In genomic region chr11:117229931-117230285, GRCh38 we compare ENCODE assay signal across 1 cellular context.
TF ChIP-seq lines count a peak whose summit lies in the region.

No MANE protein-coding gene starts in this region.

TF ChIP-seq in GM12878, 131 proteins besides CTCF, POLR2A, EP300 and RAD21:
- TF ChIP-seq BRCA1 (IDR thresholded peaks at IDR 0.05; ENCODE audit: low read depth, low read length) (no peak), POLR2AphosphoS5 (IDR thresholded peaks at IDR 0.05; ENCODE audit: low read length) (no peak), NBN (IDR thresholded peaks at IDR 0.05) (no peak), SPI1 (IDR thresholded peaks at IDR 0.05; ENCODE audit: borderline replicate concordance, insufficient read depth, low read depth, low read length) (no peak), JUND (IDR thresholded peaks at IDR 0.05; ENCODE audit: low read depth, low read length) (no peak), RFX5 (IDR thresholded peaks at IDR 0.05; ENCODE audit: low read depth, low read length) (no peak), GATAD2B (conservative IDR thresholded peaks at IDR 0.05; ENCODE audit: low read depth) (no peak), ZSCAN29 (IDR thresholded peaks at IDR 0.05) (no peak), FOXK2 (IDR thresholded peaks at IDR 0.05) (no peak), PAX8 (IDR thresholded peaks at IDR 0.05) (no peak), BCL3 (IDR thresholded peaks at IDR 0.05; ENCODE audit: borderline replicate concordance, insufficient read depth, low read depth, low read length, poor library complexity, severe bottlenecking) (no peak), HSF1 (IDR thresholded peaks at IDR 0.05; ENCODE audit: low read depth, low read length) (no peak), EED (IDR thresholded peaks at IDR 0.05; ENCODE audit: low read depth) (no peak), ZNF274 (IDR thresholded peaks at IDR 0.05; ENCODE audit: insufficient read depth, insufficient read length) (no peak), FOS (IDR thresholded peaks at IDR 0.05; ENCODE audit: borderline replicate concordance, extremely low read depth, insufficient read length) (no peak), ZZZ3 (IDR thresholded peaks at IDR 0.05; ENCODE audit: control insufficient read depth, insufficient read length, low read depth) (no peak), E4F1 (IDR thresholded peaks at IDR 0.05; ENCODE audit: borderline replicate concordance, partially characterized antibody) (no peak), HDGF (IDR thresholded peaks at IDR 0.05) (no peak)
